In the genomic region with DNA sequence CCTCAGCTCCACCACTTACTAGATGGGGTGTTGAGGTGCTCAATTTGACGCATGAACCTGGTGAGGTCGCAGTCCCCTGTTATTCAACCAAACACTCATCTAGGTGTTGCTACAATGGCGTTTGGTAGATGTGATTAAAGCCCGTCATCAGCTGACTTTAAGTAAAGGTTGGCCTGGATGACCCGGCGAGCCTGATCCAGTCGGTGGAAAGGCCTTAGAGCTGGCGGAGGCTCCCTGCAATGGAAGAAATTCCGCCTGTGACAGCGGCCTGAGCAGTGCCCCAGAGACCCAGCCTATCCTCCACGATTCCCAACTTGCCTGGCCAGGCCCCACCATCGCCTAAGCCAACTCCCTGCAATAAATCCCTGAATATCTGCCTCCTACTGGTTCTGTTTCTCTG, we compare ENCODE assay signal across 15 cellular contexts.
DNase-seq lines count a peak whose midpoint lies in the region; ATAC-seq and TF ChIP-seq lines count a peak whose summit lies in the region.
"Had no signal": no experiment of that assay in that cellular context is flagged by ENCODE, and none has a peak within 500 bp of the region (broad histone marks: within the 10 kb centered on the region; RNA-seq: fewer than 3 reads in every experiment).

No MANE protein-coding gene starts in this region.

- TF ChIP-seq POLR2A in right lobe of liver (IDR thresholded peaks at IDR 0.05) = no peak

- no peak for TF ChIP-seq CTCF in RWPE2 (IDR thresholded peaks at IDR 0.05; ENCODE audit: poor library complexity, severe bottlenecking)
- TF ChIP-seq CTCF in lower lobe of right lung (IDR thresholded peaks at IDR 0.05) = no peak
- TF ChIP-seq CTCF in right lobe of liver (IDR thresholded peaks at IDR 0.05) = no peak

- H3K27me3 ChIP-seq in RWPE2 (ENCODE audit: insufficient read depth, poor library complexity, severe bottlenecking) (peaks cover 26% of the 10 kb centered on the region), lower lobe of right lung (ENCODE audit: low read depth) (peaks cover 11% of the 10 kb centered on the region), right lobe of liver (no peaks in the 10 kb centered on the region)

- H3K4me3 ChIP-seq in RWPE2 (ENCODE audit: severe bottlenecking) (no peak overlapping the region), lower lobe of right lung (no peak overlapping the region), right lobe of liver (no peak overlapping the region)

- ATAC-seq in RWPE2 (ENCODE audit: low read depth) = no peak
- ATAC-seq in lower lobe of right lung = no peak
- ATAC-seq in HG03108 (IDR thresholded peaks at IDR 0.05; ENCODE audit: unreplicated experiment) = no peak
- no peak for ATAC-seq in GM21367 (IDR thresholded peaks at IDR 0.05; ENCODE audit: unreplicated experiment)
- ATAC-seq in right lobe of liver = no peak
- ATAC-seq: HCT116 had no signal

- H3K9me3 ChIP-seq in RWPE2 (ENCODE audit: severe bottlenecking) = no peaks in the 10 kb centered on the region
- H3K9me3 ChIP-seq in lower lobe of right lung = no peaks in the 10 kb centered on the region
- H3K9me3 ChIP-seq in right lobe of liver = no peaks in the 10 kb centered on the region

- no peaks in the 10 kb centered on the region for H3K36me3 ChIP-seq in RWPE2 (ENCODE audit: low read depth)
- no peaks in the 10 kb centered on the region for H3K36me3 ChIP-seq in lower lobe of right lung
- H3K36me3 ChIP-seq in right lobe of liver = no peaks in the 10 kb centered on the region

- intact Hi-C loops in lower lobe of right lung (cut with DNase I) (no loop called here), posterior vena cava (cut with DNase I) (loop anchor here in 1 of 2 donors (5.0 kb wide), 1 partner anchor 252 kb away; no protein-coding TSS in a partner anchor), right lobe of liver (cut with DNase I) (loop anchor here (5.0 kb wide), 2 partner anchors 242 to 252 kb away; no protein-coding TSS in a partner anchor)

- H3K27ac ChIP-seq in RWPE2 (ENCODE audit: poor library complexity, severe bottlenecking) = no peak overlapping the region
- no peak overlapping the region for H3K27ac ChIP-seq in lower lobe of right lung
- H3K27ac ChIP-seq in right lobe of liver = no peak overlapping the region

- H3K4me1 ChIP-seq in RWPE2 (ENCODE audit: insufficient read depth, poor library complexity, severe bottlenecking) (no peaks in the 10 kb centered on the region), lower lobe of right lung (peaks cover under 1% of the 10 kb centered on the region), right lobe of liver (no peaks in the 10 kb centered on the region)

- DNase-seq in RWPE2 (ENCODE audit: low spot score) = peak; percentile 70
- peak; percentile 26 for DNase-seq in lower lobe of right lung
- peak; percentile 40 for DNase-seq in posterior vena cava (ENCODE audit: low spot score)
- no peak for DNase-seq in right lobe of liver
- DNase-seq: C1 segment of cervical spinal cord; Calu3; CD4-positive, alpha-beta memory T cell; COR-L47; DMS53; DMS79 treated with DMSO at 0.1 percent for 48 hours; GF-D8; H7 had no signal

- 81% methylated on average over 7 of the region's 12 CpGs for WGBS in right lobe of liver (ENCODE audit: insufficient coverage, low coverage, low lambda C conversion rate, missing lambda C conversion rate)

Comparison
In these comparisons a context has a peak if more than half of its experiments do, and no peak if none do; other contexts are left out.
1. DNase-seq: peak in RWPE2 (single experiment), lower lobe of right lung (single experiment) and posterior vena cava (single experiment); none in right lobe of liver (0 of 3).